Comparison of ENCODE assay signal across 30 cellular contexts in the genomic region with DNA sequence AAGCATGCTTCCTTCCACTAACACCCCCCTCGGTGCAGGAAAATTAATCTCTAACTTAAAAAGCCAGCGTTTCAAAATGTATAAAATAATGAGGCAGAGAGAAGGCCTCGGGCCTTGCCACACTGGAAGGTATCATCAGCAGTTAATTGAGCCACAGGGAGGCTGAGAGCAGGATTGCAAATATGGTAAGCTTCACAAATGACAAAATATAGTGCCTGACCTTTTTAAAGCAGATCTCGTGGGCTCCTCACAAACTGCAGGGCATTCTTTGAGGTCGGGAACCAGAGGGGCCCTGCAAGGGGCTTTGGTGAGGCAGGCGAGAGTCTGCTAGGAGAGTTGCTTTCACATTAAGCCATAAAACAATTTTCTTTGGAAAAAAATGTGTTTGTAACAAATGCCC.
DNase-seq lines count a peak whose midpoint lies in the region; ATAC-seq and TF ChIP-seq lines count a peak whose summit lies in the region.
"Had no signal": no experiment of that assay in that cellular context is flagged by ENCODE, and none has a peak within 500 bp of the region (broad histone marks: within the 10 kb centered on the region; RNA-seq: fewer than 3 reads in every experiment).

No MANE protein-coding gene starts in this region.

- H3K79me2 ChIP-seq in H9 (ENCODE audit: insufficient read depth, low read length) = no peaks in the 10 kb centered on the region

- H3K4me3 Mint-ChIP-seq in H9 (peak overlapping the region in 1 of 2 experiments; percentile 6; a peak in 1 of 5 replicates), neural crest cell (peak overlapping the region; percentile 13), MCF 10A (ENCODE audit: unreplicated experiment) (no peak overlapping the region)
- H3K4me3 Mint-ChIP-seq: activated B cell treated with CpG ODN at 0.5 μM for 24 hours; activated CD4-positive, alpha-beta T cell treated with anti-CD3 and anti-CD28 coated beads, Interleukin-2, amount 10 ng/mL, durations not matched to agents 7 days and 5 days; activated T-cell treated with anti-CD3 and anti-CD28 coated beads, Interleukin-2, amount 50 U/mL, for 72 hours; CD8-positive, alpha-beta memory T cell; T-cell had no signal

- H4K20me1 ChIP-seq in H9 (ENCODE audit: control insufficient read depth, insufficient read depth, insufficient read length) = no peaks in the 10 kb centered on the region

- intact Hi-C loops in body of pancreas (cut with DNase I) = no loop called here
- intact Hi-C loops in MCF 10A (cut with micrococcal nuclease) = no loop called here

- H3K27ac ChIP-seq in H9 (ENCODE audit: insufficient read length, low read depth, low read length) (no peak overlapping the region), body of pancreas (no peak overlapping the region)
- H3K27ac ChIP-seq: dorsolateral prefrontal cortex, gastrocnemius medialis, prostate gland, RWPE1, sigmoid colon, SJSA1, thyroid gland had no signal

- H3K36me3 Mint-ChIP-seq in H9 (ENCODE audit: insufficient read depth in 1 of 3, low read depth in 3 of 3) (peaks cover 0 to 6% (median 0%) of the 10 kb centered on the region in 3 experiments; a peak in 2 of 7 replicates), neural crest cell (ENCODE audit: low read depth) (no peaks in the 10 kb centered on the region), MCF 10A (ENCODE audit: insufficient read depth, unreplicated experiment) (no peaks in the 10 kb centered on the region)
- H3K36me3 Mint-ChIP-seq: CD8-positive, alpha-beta memory T cell had no signal

- no peak overlapping the region for H3K56ac ChIP-seq in H9 (ENCODE audit: insufficient read length, low read depth, low read length)

- DNase-seq in H9 = no peak
- peak; percentile 46 for DNase-seq in NCI-H69 (lab: John Stamatoyannopoulos, UW)
- peak; percentile 45 for DNase-seq in foreskin melanocyte
- DNase-seq in neural crest cell (ENCODE audit: low read depth, low spot score) = no peak
- no peak for DNase-seq in AG08395 (ENCODE audit: low spot score)
- no peak for DNase-seq in body of pancreas
- no peak for DNase-seq in MCF 10A (ENCODE audit: unreplicated experiment)
- DNase-seq: ACHN; activated B cell treated with CpG ODN at 0.5 μM for 24 hours; activated CD4-positive, alpha-beta T cell treated with anti-CD3 and anti-CD28 coated beads, Interleukin-2, amount 10 ng/mL, durations not matched to agents 7 days and 5 days; activated T-cell treated with anti-CD3 and anti-CD28 coated beads, Interleukin-2, amount 50 U/mL, for 72 hours; BE2C; CD8-positive, alpha-beta memory T cell; cerebellar nuclear complex; dorsolateral prefrontal cortex; EL; gastrocnemius medialis; nucleus accumbens; OCI-M1; sigmoid colon; stimulated activated CD4-positive, alpha-beta T cell treated with anti-CD3 and anti-CD28 coated beads, Interleukin-4, amount 100 ng/mL, for 1 hour; T-cell; thyroid gland had no signal

- no TSS peak for BruUV-seq in MCF 10A (replicated peaks; lab: Mats Ljungman, UMichigan)

- no peaks in the 10 kb centered on the region for H3K36me3 ChIP-seq in body of pancreas (replicated peaks in 1 of 2; ENCODE audit: insufficient read depth in 1 of 2, low read depth in 2 of 2)
- H3K36me3 ChIP-seq: BE2C, gastrocnemius medialis, prostate gland, sigmoid colon, SJSA1, thyroid gland had no signal

- peaks cover 19% of the 10 kb centered on the region for H3K27me3 Mint-ChIP-seq in H9 (ENCODE audit: low read depth)
- no peaks in the 10 kb centered on the region for H3K27me3 Mint-ChIP-seq in neural crest cell (ENCODE audit: low read depth)
- peaks cover 71% of the 10 kb centered on the region for H3K27me3 Mint-ChIP-seq in MCF 10A (ENCODE audit: insufficient read depth, unreplicated experiment)

- TF ChIP-seq POLR2A in body of pancreas (IDR thresholded peaks at IDR 0.05) = no peak

- H2AK5ac ChIP-seq in H9 (ENCODE audit: insufficient read length, low read length) = no peak overlapping the region

- no peak overlapping the region for H3K18ac ChIP-seq in H9 (ENCODE audit: insufficient read length, low read depth, low read length)

- no peak overlapping the region for H4K8ac ChIP-seq in H9 (replicated peaks; ENCODE audit: insufficient read length, low read depth, low read length)

- H2BK12ac ChIP-seq in H9 (ENCODE audit: insufficient read length, low read depth, low read length) = no peak overlapping the region

- peaks cover 3% of the 10 kb centered on the region; the same call in 1 of the 2 replicates for H3K4me1 ChIP-seq in H9 (ENCODE audit: insufficient read depth, low read length)
- H3K4me1 ChIP-seq in body of pancreas = no peaks in the 10 kb centered on the region
- H3K4me1 ChIP-seq: BE2C, gastrocnemius medialis, prostate gland, sigmoid colon, SJSA1, thyroid gland had no signal

- H2BK120ac ChIP-seq in H9 (ENCODE audit: low read depth, low read length, poor library complexity, severe bottlenecking) = no peak overlapping the region

- CTCF ChIA-PET in MCF 10A (lab: Yijun Ruan, JAX) = interaction anchor here (0.6 to 1.3 kb wide), 3 partner anchors 9 to 617 kb away, joined by 3 read pairs; no protein-coding TSS in a partner anchor

- H3K9me3 ChIP-seq in H9 (ENCODE audit: control insufficient read depth, low read depth, low read length) (no peaks in the 10 kb centered on the region), body of pancreas (no peaks in the 10 kb centered on the region)
- H3K9me3 ChIP-seq: BE2C, gastrocnemius medialis, prostate gland, sigmoid colon, SJSA1, thyroid gland had no signal

- H3K23ac ChIP-seq in H9 (ENCODE audit: insufficient read length, low read depth, low read length) = no peak overlapping the region

- H4K5ac ChIP-seq in H9 (ENCODE audit: insufficient read length, low read depth, low read length) = no peak overlapping the region

- POLR2A ChIA-PET in MCF 10A (lab: Yijun Ruan, JAX) = no interaction called here

- H2BK20ac ChIP-seq in H9 (ENCODE audit: low read depth, low read length, poor library complexity, severe bottlenecking) = no peak overlapping the region

- ATAC-seq in body of pancreas (no peak), HG02763 (IDR thresholded peaks at IDR 0.05; ENCODE audit: unreplicated experiment) (no peak)
- ATAC-seq: activated T-cell treated with anti-CD3 and anti-CD28 coated beads, Interleukin-2, amount 50 U/mL, for 72 hours; gastrocnemius medialis; GM12878; HCT116; T-cell had no signal

- H3K4me1 Mint-ChIP-seq in H9 = peaks cover 48 to 69% of the 10 kb centered on the region in 2 experiments
- H3K4me1 Mint-ChIP-seq in neural crest cell = peaks cover 53% of the 10 kb centered on the region
- H3K4me1 Mint-ChIP-seq in MCF 10A (ENCODE audit: insufficient read depth, unreplicated experiment) = no peaks in the 10 kb centered on the region
- H3K4me1 Mint-ChIP-seq: activated B cell treated with CpG ODN at 0.5 μM for 24 hours; activated CD4-positive, alpha-beta T cell treated with anti-CD3 and anti-CD28 coated beads, Interleukin-2, amount 10 ng/mL, durations not matched to agents 7 days and 5 days; CD8-positive, alpha-beta memory T cell; T-cell had no signal

- H3K27me3 ChIP-seq in H9 (ENCODE audit: insufficient read depth, low read length) = no peaks in the 10 kb centered on the region
- no peaks in the 10 kb centered on the region for H3K27me3 ChIP-seq in body of pancreas
- H3K27me3 ChIP-seq: BE2C, thyroid gland had no signal

- H2BK15ac ChIP-seq in H9 (ENCODE audit: low read depth, low read length) = no peak overlapping the region

- no peaks in the 10 kb centered on the region for H3K79me1 ChIP-seq in H9 (ENCODE audit: insufficient read depth, low read depth, low read length, poor library complexity, severe bottlenecking)

- H3K4me3 ChIP-seq in body of pancreas = no peak overlapping the region
- H3K4me3 ChIP-seq: dorsolateral prefrontal cortex, gastrocnemius medialis, GM12878, lung, prostate gland, sigmoid colon, SJSA1, thyroid gland had no signal

- no peak overlapping the region for H4K91ac ChIP-seq in H9 (ENCODE audit: insufficient read length, low read depth, low read length)

- H3K4me2 ChIP-seq in H9 (ENCODE audit: insufficient read depth, insufficient read length, low read length) = no peak overlapping the region

- no peak overlapping the region for H2BK5ac ChIP-seq in H9 (ENCODE audit: insufficient read length, low read length)

- no peak overlapping the region for H3K4ac ChIP-seq in H9 (ENCODE audit: low read depth, low read length)

- no peak overlapping the region for H3T11ph ChIP-seq in H9 (ENCODE audit: low read length)

- H3K9ac ChIP-seq in H9 (ENCODE audit: extremely low read depth, insufficient read length, low read length) = no peak overlapping the region

- no peak overlapping the region for H3K14ac ChIP-seq in H9 (ENCODE audit: insufficient read depth, low read length)

- no peaks in the 10 kb centered on the region for H3K23me2 ChIP-seq in H9 (ENCODE audit: insufficient read length, low read depth, low read length, poor library complexity, severe bottlenecking)

- no CpG with 5 or more reads among the region's 6 CpGs for WGBS in H9 (ENCODE audit: extremely low coverage, insufficient read length, low lambda C conversion rate)
- WGBS in body of pancreas, 2 donors = 51 to 53% methylated on average over 6 of the region's 6 CpGs

- H3K9me3 Mint-ChIP-seq in H9 (peaks cover 0 to 4% of the 10 kb centered on the region in 2 experiments; a peak in 1 of 5 replicates), neural crest cell (no peaks in the 10 kb centered on the region), MCF 10A (ENCODE audit: unreplicated experiment) (no peaks in the 10 kb centered on the region)
- H3K9me3 Mint-ChIP-seq: activated B cell treated with CpG ODN at 0.5 μM for 24 hours; activated CD4-positive, alpha-beta T cell treated with anti-CD3 and anti-CD28 coated beads, Interleukin-2, amount 10 ng/mL, durations not matched to agents 7 days and 5 days; activated T-cell treated with anti-CD3 and anti-CD28 coated beads, Interleukin-2, amount 50 U/mL, for 72 hours; CD8-positive, alpha-beta memory T cell; T-cell had no signal

- H2AFZ ChIP-seq in H9 (ENCODE audit: low read length) = peak overlapping the region; percentile 81

- peak overlapping the region in 2 of 3 experiments; percentile 40 to 61; a peak in 4 of 7 replicates for H3K27ac Mint-ChIP-seq in H9
- H3K27ac Mint-ChIP-seq in neural crest cell (ENCODE audit: unreplicated experiment) = peak overlapping the region; percentile 91
- H3K27ac Mint-ChIP-seq in MCF 10A (ENCODE audit: low read depth, unreplicated experiment) = no peak overlapping the region
- H3K27ac Mint-ChIP-seq: activated B cell treated with CpG ODN at 0.5 μM for 24 hours; activated CD4-positive, alpha-beta T cell treated with anti-CD3 and anti-CD28 coated beads, Interleukin-2, amount 10 ng/mL, durations not matched to agents 7 days and 5 days; activated T-cell treated with anti-CD3 and anti-CD28 coated beads, Interleukin-2, amount 50 U/mL, for 72 hours; CD8-positive, alpha-beta memory T cell; T-cell had no signal

- TF ChIP-seq CTCF in H9 (conservative IDR thresholded peaks at IDR 0.05) (no peak), neural crest cell (conservative IDR thresholded peaks at IDR 0.05) (no peak), body of pancreas (IDR thresholded peaks at IDR 0.05) (no peak), MCF 10A (IDR thresholded peaks at IDR 0.05; ENCODE audit: unreplicated experiment) (no peak)

Comparison
In these comparisons a context has a peak if more than half of its experiments do, and no peak if none do; other contexts are left out.
1. DNase-seq: peak in NCI-H69 (single experiment) and foreskin melanocyte (single experiment); none in H9 (single experiment), neural crest cell (single experiment), AG08395 (single experiment), body of pancreas (0 of 4) and MCF 10A (single experiment).